1 cellular context compared by ENCODE assay signal in genomic region chr4:186749611-186750281, GRCh38.
TF ChIP-seq lines count a peak whose summit lies in the region.

No MANE protein-coding gene starts in this region.

TF ChIP-seq in HepG2, 621 proteins besides CTCF, POLR2A, EP300 and RAD21 (continued from another document and continues in another):
- TF ChIP-seq ZNF773 (CRISPR knock-in tag; IDR thresholded peaks at IDR 0.05; ENCODE audit: borderline replicate concordance) (no peak), NFYB (CRISPR knock-in tag; IDR thresholded peaks at IDR 0.05) (no peak), ZNF431 (CRISPR knock-in tag; IDR thresholded peaks at IDR 0.05; ENCODE audit: borderline replicate concordance, low read depth) (no peak), ZNF569 (CRISPR knock-in tag; IDR thresholded peaks at IDR 0.05; ENCODE audit: borderline replicate concordance) (no peak), AGO1 (IDR thresholded peaks at IDR 0.05; ENCODE audit: low read depth, low read length, poor library complexity, severe bottlenecking) (no peak), ZNF350 (CRISPR knock-in tag; IDR thresholded peaks at IDR 0.05; ENCODE audit: borderline replicate concordance, low read depth) (no peak), SOX6 (IDR thresholded peaks at IDR 0.05) (no peak), SOX6 (CRISPR knock-in tag; IDR thresholded peaks at IDR 0.05) (peak; percentile 56), ATRX (CRISPR knock-in tag; IDR thresholded peaks at IDR 0.05; ENCODE audit: borderline replicate concordance) (no peak), PPARG (CRISPR knock-in tag; conservative IDR thresholded peaks at IDR 0.05) (peak; percentile 38; the same call in 1 of the 2 replicates), ZNF296 (CRISPR knock-in tag; conservative IDR thresholded peaks at IDR 0.05) (no peak), ATF2 (CRISPR knock-in tag; IDR thresholded peaks at IDR 0.05) (no peak; the same call in 1 of the 2 replicates), ZNF563 (CRISPR knock-in tag; IDR thresholded peaks at IDR 0.05) (no peak), ZNF142 (CRISPR knock-in tag; IDR thresholded peaks at IDR 0.05) (no peak), DDIT3 (CRISPR knock-in tag; IDR thresholded peaks at IDR 0.05) (no peak), FOSL2 (CRISPR knock-in tag; IDR thresholded peaks at IDR 0.05) (peak; percentile 40; the same call in 1 of the 2 replicates), BORCS8-MEF2B (CRISPR knock-in tag; IDR thresholded peaks at IDR 0.05) (no peak), SIN3A (IDR thresholded peaks at IDR 0.05; ENCODE audit: borderline replicate concordance, low read depth, low read length) (no peak), ZSCAN9 (CRISPR knock-in tag; IDR thresholded peaks at IDR 0.05; ENCODE audit: borderline replicate concordance) (no peak), ZNF18 (CRISPR knock-in tag; IDR thresholded peaks at IDR 0.05; ENCODE audit: insufficient replicate concordance) (no peak), ZNF83 (CRISPR knock-in tag; IDR thresholded peaks at IDR 0.05; ENCODE audit: borderline replicate concordance) (no peak), CEBPB (IDR thresholded peaks at IDR 0.05; ENCODE audit: borderline replicate concordance, low read depth, low read length) (no peak), POLR2AphosphoS2 (IDR thresholded peaks at IDR 0.05; ENCODE audit: low read depth, low read length) (no peak), ARHGAP35 (CRISPR knock-in tag; IDR thresholded peaks at IDR 0.05; ENCODE audit: borderline replicate concordance) (no peak), KLF11 (CRISPR knock-in tag; IDR thresholded peaks at IDR 0.05) (no peak), NCOR1 (IDR thresholded peaks at IDR 0.05; ENCODE audit: borderline replicate concordance, low read length) (no peak), MAFG (CRISPR knock-in tag; IDR thresholded peaks at IDR 0.05) (no peak), ZNF501 (CRISPR knock-in tag; IDR thresholded peaks at IDR 0.05) (peak; percentile 63), NR3C1 (CRISPR knock-in tag; IDR thresholded peaks at IDR 0.05) (no peak), ZNF761 (CRISPR knock-in tag; conservative IDR thresholded peaks at IDR 0.05) (no peak), SCMH1 (CRISPR knock-in tag; IDR thresholded peaks at IDR 0.05; ENCODE audit: borderline replicate concordance) (no peak), MATR3 (CRISPR knock-in tag; IDR thresholded peaks at IDR 0.05) (no peak), PRPF4 (IDR thresholded peaks at IDR 0.05; ENCODE audit: low read depth, low read length, poor library complexity, severe bottlenecking) (no peak), SP1 (IDR thresholded peaks at IDR 0.05) (no peak), SP1 (CRISPR knock-in tag; IDR thresholded peaks at IDR 0.05) (no peak), ATF6 (CRISPR knock-in tag; conservative IDR thresholded peaks at IDR 0.05) (no peak), NFIC (IDR thresholded peaks at IDR 0.05; ENCODE audit: low read length) (no peak), HOMEZ (CRISPR knock-in tag; IDR thresholded peaks at IDR 0.05; ENCODE audit: low read depth) (peak; percentile 98), HMG20A (CRISPR knock-in tag; IDR thresholded peaks at IDR 0.05; ENCODE audit: borderline replicate concordance) (no peak), ZNF704 (CRISPR knock-in tag; IDR thresholded peaks at IDR 0.05; ENCODE audit: borderline replicate concordance) (no peak), IKZF4 (CRISPR knock-in tag; IDR thresholded peaks at IDR 0.05; ENCODE audit: borderline replicate concordance, low read depth, not compliant biosample characterization) (no peak), ZNF747 (CRISPR knock-in tag; IDR thresholded peaks at IDR 0.05; ENCODE audit: borderline replicate concordance) (0 out of 2 replicates have a peak, but pooled peaks have one; percentile 28), ZNF609 (CRISPR knock-in tag; IDR thresholded peaks at IDR 0.05; ENCODE audit: borderline replicate concordance) (0 out of 2 replicates have a peak, but pooled peaks have one; percentile 29), CHCHD3 (CRISPR knock-in tag; IDR thresholded peaks at IDR 0.05) (no peak), ZMYM2 (CRISPR knock-in tag; IDR thresholded peaks at IDR 0.05) (no peak), ZNF746 (CRISPR knock-in tag; IDR thresholded peaks at IDR 0.05) (no peak), ZNF670 (CRISPR knock-in tag; IDR thresholded peaks at IDR 0.05; ENCODE audit: borderline replicate concordance) (no peak), NR2F6 (IDR thresholded peaks at IDR 0.05) (no peak), NR2F6 (CRISPR knock-in tag; IDR thresholded peaks at IDR 0.05) (no peak), HOXA5 (CRISPR knock-in tag; IDR thresholded peaks at IDR 0.05) (no peak), ATF7 (IDR thresholded peaks at IDR 0.05) (no peak), ATF7 (CRISPR knock-in tag; IDR thresholded peaks at IDR 0.05) (no peak), ZSCAN31 (CRISPR knock-in tag; IDR thresholded peaks at IDR 0.05; ENCODE audit: low read depth) (no peak), DNMT3B (CRISPR knock-in tag; conservative IDR thresholded peaks at IDR 0.05) (no peak)
